Comparison of ENCODE assay signal across 22 cellular contexts in genomic region chr2:212770240-212770639, GRCh38.
"Had no signal": no experiment of that assay in that cellular context is flagged by ENCODE, and none has a peak within 500 bp of the region (broad histone marks: within the 10 kb centered on the region; RNA-seq: fewer than 3 reads in every experiment).

No MANE protein-coding gene starts in this region.

- DNase-seq: activated CD4-positive, alpha-beta memory T cell treated with anti-CD3 and anti-CD28 coated beads, Interleukin-2, amount 10 ng/mL, durations not matched to agents 7 days and 5 days; activated CD4-positive, alpha-beta T cell treated with anti-CD3 and anti-CD28 coated beads, Interleukin-2, amount 10 ng/mL, durations not matched to agents 24 days and 14 days; activated CD4-positive, CD25-positive, alpha-beta regulatory T cell; activated effector memory CD4-positive, alpha-beta T cell treated with Interleukin-2 at 50 U/mL for 16 hours; activated naive CD4-positive, alpha-beta T cell treated with anti-CD3 and anti-CD28 coated beads for 36 hours; activated T-cell treated with anti-CD3 and anti-CD28 coated beads, Interleukin-2, amount 50 U/mL, for 72 hours; cortex of kidney; endodermal cell; foreskin melanocyte; glutamatergic neuron; hippocampal formation; psoas muscle; spleen; stimulated activated CD4-positive, alpha-beta T cell treated with anti-CD3 and anti-CD28 coated beads, Interleukin-4, amount 100 ng/mL, for 1 hour; stimulated activated naive CD4-positive, alpha-beta T cell; T-helper 17 cell; testis; trophoblast cell; uterus had no signal

- H3K4me1 ChIP-seq: psoas muscle, right atrium auricular region, spleen, testis, uterus had no signal

- H3K27me3 ChIP-seq: cardiac muscle cell, right atrium auricular region, spleen, testis, uterus had no signal

- ATAC-seq: activated T-cell treated with anti-CD3 and anti-CD28 coated beads, Interleukin-2, amount 50 U/mL, for 72 hours; psoas muscle; T-helper 17 cell had no signal

- H3K36me3 Mint-ChIP-seq: memory B cell had no signal

- H3K4me3 ChIP-seq: cardiac muscle cell, psoas muscle, right atrium auricular region, spleen, testis, uterus had no signal

- H3K9me3 ChIP-seq: psoas muscle, right atrium auricular region, spleen, testis, uterus had no signal

- H3K4me3 Mint-ChIP-seq: activated CD4-positive, alpha-beta memory T cell treated with anti-CD3 and anti-CD28 coated beads, Interleukin-2, amount 10 ng/mL, durations not matched to agents 7 days and 5 days; activated CD4-positive, alpha-beta T cell treated with anti-CD3 and anti-CD28 coated beads, Interleukin-2, amount 10 ng/mL, durations not matched to agents 24 days and 14 days; activated naive CD4-positive, alpha-beta T cell treated with anti-CD3 and anti-CD28 coated beads for 36 hours; activated T-cell treated with anti-CD3 and anti-CD28 coated beads, Interleukin-2, amount 50 U/mL, for 72 hours; endodermal cell; memory B cell; T-helper 17 cell had no signal

- H3K4me1 Mint-ChIP-seq: activated CD4-positive, alpha-beta memory T cell treated with anti-CD3 and anti-CD28 coated beads, Interleukin-2, amount 10 ng/mL, durations not matched to agents 7 days and 5 days; activated CD4-positive, alpha-beta T cell treated with anti-CD3 and anti-CD28 coated beads, Interleukin-2, amount 10 ng/mL, durations not matched to agents 24 days and 14 days; endodermal cell; memory B cell; T-helper 17 cell had no signal

- H3K36me3 ChIP-seq: cardiac muscle cell, right atrium auricular region, spleen, uterus had no signal

- H3K9me3 Mint-ChIP-seq: activated CD4-positive, alpha-beta memory T cell treated with anti-CD3 and anti-CD28 coated beads, Interleukin-2, amount 10 ng/mL, durations not matched to agents 7 days and 5 days; activated CD4-positive, alpha-beta T cell treated with anti-CD3 and anti-CD28 coated beads, Interleukin-2, amount 10 ng/mL, durations not matched to agents 24 days and 14 days; activated T-cell treated with anti-CD3 and anti-CD28 coated beads, Interleukin-2, amount 50 U/mL, for 72 hours; endodermal cell; memory B cell had no signal

- H3K27ac Mint-ChIP-seq: activated CD4-positive, alpha-beta memory T cell treated with anti-CD3 and anti-CD28 coated beads, Interleukin-2, amount 10 ng/mL, durations not matched to agents 7 days and 5 days; activated CD4-positive, alpha-beta T cell treated with anti-CD3 and anti-CD28 coated beads, Interleukin-2, amount 10 ng/mL, durations not matched to agents 24 days and 14 days; activated naive CD4-positive, alpha-beta T cell treated with anti-CD3 and anti-CD28 coated beads for 36 hours; activated T-cell treated with anti-CD3 and anti-CD28 coated beads, Interleukin-2, amount 50 U/mL, for 72 hours; endodermal cell; memory B cell; T-helper 17 cell had no signal

- H3K27ac ChIP-seq: cardiac muscle cell, psoas muscle, right atrium auricular region, spleen, testis, uterus had no signal

- H3K27me3 Mint-ChIP-seq: activated CD4-positive, alpha-beta memory T cell treated with anti-CD3 and anti-CD28 coated beads, Interleukin-2, amount 10 ng/mL, durations not matched to agents 7 days and 5 days; activated CD4-positive, alpha-beta T cell treated with anti-CD3 and anti-CD28 coated beads, Interleukin-2, amount 10 ng/mL, durations not matched to agents 24 days and 14 days; T-helper 17 cell had no signal
